ENCODE assay signal across 15 cellular contexts in the genomic region with DNA sequence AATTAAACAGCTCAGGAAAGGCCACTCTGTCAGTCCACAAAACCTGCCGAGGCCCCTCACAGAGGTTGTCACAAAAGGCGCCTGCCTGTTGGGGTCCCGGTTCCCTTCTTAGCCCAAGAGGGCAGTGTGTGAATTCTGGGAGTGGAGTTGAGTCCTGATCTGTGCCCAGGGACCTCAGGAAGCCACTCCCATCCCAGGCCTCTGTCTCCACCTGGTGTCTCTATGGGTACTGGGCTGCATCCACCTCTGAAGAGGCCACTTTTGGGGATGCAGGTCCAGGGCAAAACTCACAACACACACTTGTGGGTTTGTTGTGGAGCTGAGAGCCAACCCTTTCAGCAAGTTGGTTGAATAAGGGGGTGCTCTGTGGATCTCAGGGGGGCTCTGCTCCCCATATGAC.
DNase-seq lines count a peak whose midpoint lies in the region; ATAC-seq, FAIRE-seq and TF ChIP-seq lines count a peak whose summit lies in the region.
"Had no signal": no experiment of that assay in that cellular context is flagged by ENCODE, and none has a peak within 500 bp of the region (broad histone marks: within the 10 kb centered on the region; RNA-seq: fewer than 3 reads in every experiment).

No MANE protein-coding gene starts in this region.

- H3K9me3 ChIP-seq in heart right ventricle (no peaks in the 10 kb centered on the region), ascending aorta (no peaks in the 10 kb centered on the region), vagina (no peaks in the 10 kb centered on the region)

- no peak for TF ChIP-seq POLR2A in vagina (IDR thresholded peaks at IDR 0.05)

- no peak overlapping the region for H3K4me3 ChIP-seq in heart right ventricle
- H3K4me3 ChIP-seq in ascending aorta = no peak overlapping the region
- H3K4me3 ChIP-seq in vagina = no peak overlapping the region

- ATAC-seq in heart right ventricle = peak in 1 of 8 donors; percentile 23
- ATAC-seq in Right ventricle myocardium superior (ENCODE audit: poor library complexity) = no peak
- no peak for ATAC-seq in esophagus mucosa
- ATAC-seq: stimulated activated naive CD8-positive, alpha-beta T cell treated with anti-CD3 and anti-CD28 coated beads, Interleukin-15, amount 100 ng/mL, for 72 hours had no signal

- peaks cover 0 to 28% (median 0%) of the 10 kb centered on the region in 9 donors for H3K36me3 ChIP-seq in heart right ventricle
- no peaks in the 10 kb centered on the region for H3K36me3 ChIP-seq in ascending aorta
- no peaks in the 10 kb centered on the region for H3K36me3 ChIP-seq in vagina

- peak overlapping the region in 5 of 10 donors; percentile 5 to 68 (median 31) for H3K27ac ChIP-seq in heart right ventricle
- peak overlapping the region; percentile 59 to 82 for H3K27ac ChIP-seq in ascending aorta
- peak overlapping the region; percentile 95 for H3K27ac ChIP-seq in vagina

- DNase-seq in heart right ventricle (no peak), Right ventricle myocardium superior (no peak), ascending aorta (ENCODE audit: low spot score in 2 of 2) (no peak), iPS-NIHi11 (ENCODE audit: low spot score) (peak; percentile 77), vagina (ENCODE audit: extremely low spot score in 2 of 2) (no peak), HTR-8/SVneo (ENCODE audit: insufficient read length, low spot score) (no peak)
- no peak for DNase-seq in stimulated activated naive CD4-positive, alpha-beta T cell treated with Interleukin-2 at 50 U/mL for 16 hours (lab: John Stamatoyannopoulos, UW)
- DNase-seq: activated B cell treated with CpG ODN at 0.5 μM for 24 hours; anterior cingulate cortex; CD8-positive, alpha-beta memory T cell; NCI-H226; retina; stimulated activated naive CD8-positive, alpha-beta T cell treated with anti-CD3 and anti-CD28 coated beads, Interleukin-15, amount 100 ng/mL, for 72 hours had no signal

- intact Hi-C loops in heart right ventricle (cut with DNase I) = no loop called here
- intact Hi-C loops in Right ventricle myocardium superior (cut with DNase I) = no loop called here
- intact Hi-C loops in ascending aorta (cut with DNase I) = no loop called here
- intact Hi-C loops in vagina (cut with DNase I) = no loop called here

- H3K4me1 ChIP-seq in heart right ventricle = peaks cover 21 to 81% (median 66%) of the 10 kb centered on the region in 9 donors
- peaks cover 29 to 68% of the 10 kb centered on the region in 2 donors for H3K4me1 ChIP-seq in ascending aorta
- peaks cover 89% of the 10 kb centered on the region for H3K4me1 ChIP-seq in vagina

- FAIRE-seq in HTR-8/SVneo (lab: Jason Lieb, UNC) = no peak
- FAIRE-seq: GM19239 had no signal

- H3K27me3 ChIP-seq in heart right ventricle (no peaks in the 10 kb centered on the region), ascending aorta (no peaks in the 10 kb centered on the region), vagina (no peaks in the 10 kb centered on the region)

- 69 to 73% methylated on average over 3 of the region's 3 CpGs for WGBS in heart right ventricle, 2 donors

- TF ChIP-seq CTCF in heart right ventricle (IDR thresholded peaks at IDR 0.05) = peak in 6 of 9 donors; percentile 10 to 48 (median 30)
- peak in 1 of 3 experiments; percentile 18 for TF ChIP-seq CTCF in ascending aorta (IDR thresholded peaks at IDR 0.05)
- no peak for TF ChIP-seq CTCF in vagina (IDR thresholded peaks at IDR 0.05)

Comparison
In these comparisons a context has a peak if more than half of its experiments do, and no peak if none do; other contexts are left out.
1. CTCF ChIP-seq: peak in heart right ventricle (6 of 9); none in vagina (0 of 3).